Comparison of ENCODE assay signal across 16 cellular contexts in the genomic region with DNA sequence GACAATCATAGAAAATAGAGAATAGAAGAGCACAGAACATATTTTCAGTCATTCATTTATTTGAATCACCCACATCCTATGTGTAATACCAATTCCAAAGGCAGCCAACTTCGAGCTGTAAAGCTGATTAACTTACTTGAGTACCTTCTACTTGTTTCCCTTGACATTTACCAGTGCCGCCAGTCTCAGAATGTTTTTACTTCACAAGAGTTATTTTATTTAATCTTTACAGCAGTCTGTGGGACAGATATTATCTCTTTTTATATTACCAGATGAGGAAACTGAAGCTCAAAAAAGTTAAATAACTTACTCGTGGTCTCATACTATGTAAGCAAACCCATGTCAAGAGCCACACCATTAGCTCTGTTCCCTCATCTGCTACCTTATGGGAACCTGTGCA. TPM values are rescaled to one million over a fixed set of nuclear protein-coding genes. Genes with fewer than 3 reads are reported as not detected.
DNase-seq lines count a peak whose midpoint lies in the region; ATAC-seq and TF ChIP-seq lines count a peak whose summit lies in the region.
"Had no signal": no experiment of that assay in that cellular context is flagged by ENCODE, and none has a peak within 500 bp of the region (broad histone marks: within the 10 kb centered on the region; RNA-seq: fewer than 3 reads in every experiment).

No MANE protein-coding gene starts in this region.

- H3K4me3 Mint-ChIP-seq in activated naive CD8-positive, alpha-beta T cell treated with anti-CD3 and anti-CD28 coated beads, Interleukin-2, amount 50 U/mL, for 24 hours, result no peak overlapping the region
- no peak overlapping the region for H3K4me3 Mint-ChIP-seq in activated naive CD8-positive, alpha-beta T cell treated with anti-CD3 and anti-CD28 coated beads for 36 hours
- no peak overlapping the region for H3K4me3 Mint-ChIP-seq in activated T-helper 2 cell treated with anti-CD3 and anti-CD28 coated beads, Interferon-gamma antibody, Interleukin-2, Interleukin-4, amounts not matched to agents 10 μg/mL and 5 μg/mL and 100 μg/mL, durations not matched to agents 14 hours and 24 hours and 36 hours (ENCODE audit: low read depth)
- H3K4me3 Mint-ChIP-seq: CD4-positive, alpha-beta memory T cell; H9 had no signal

- no peaks in the 10 kb centered on the region for H3K9me3 Mint-ChIP-seq in activated naive CD8-positive, alpha-beta T cell treated with anti-CD3 and anti-CD28 coated beads, Interleukin-2, amount 50 U/mL, for 24 hours
- no peaks in the 10 kb centered on the region for H3K9me3 Mint-ChIP-seq in activated naive CD8-positive, alpha-beta T cell treated with anti-CD3 and anti-CD28 coated beads for 36 hours
- no peaks in the 10 kb centered on the region for H3K9me3 Mint-ChIP-seq in activated T-helper 2 cell treated with anti-CD3 and anti-CD28 coated beads, Interferon-gamma antibody, Interleukin-2, Interleukin-4, amounts not matched to agents 10 μg/mL and 5 μg/mL and 100 μg/mL, durations not matched to agents 14 hours and 24 hours and 36 hours
- H3K9me3 Mint-ChIP-seq: CD4-positive, alpha-beta memory T cell; H9 had no signal

- no peaks in the 10 kb centered on the region for H3K36me3 ChIP-seq in uterus
- H3K36me3 ChIP-seq: BE2C had no signal

- TF ChIP-seq CTCF in retinal pigment epithelial cell (conservative IDR thresholded peaks at IDR 0.05; ENCODE audit: low read depth, low read length) (no peak), uterus (IDR thresholded peaks at IDR 0.05) (no peak)

- H3K4me3 ChIP-seq in retinal pigment epithelial cell (ENCODE audit: low read length) (no peak overlapping the region), uterus (no peak overlapping the region)
- H3K4me3 ChIP-seq: A549, GM12878 had no signal

- no peaks in the 10 kb centered on the region for H3K27me3 ChIP-seq in uterus
- H3K27me3 ChIP-seq: BE2C had no signal

- peak overlapping the region; percentile 84 to 86 for H3K27ac ChIP-seq in uterus
- H3K27ac ChIP-seq: A549, C4-2B had no signal

- H3K36me3 Mint-ChIP-seq in activated naive CD8-positive, alpha-beta T cell treated with anti-CD3 and anti-CD28 coated beads, Interleukin-2, amount 50 U/mL, for 24 hours (ENCODE audit: low read depth), result peaks cover 4% of the 10 kb centered on the region
- H3K36me3 Mint-ChIP-seq in activated naive CD8-positive, alpha-beta T cell treated with anti-CD3 and anti-CD28 coated beads for 36 hours, result peaks cover 5% of the 10 kb centered on the region
- peaks cover 11% of the 10 kb centered on the region for H3K36me3 Mint-ChIP-seq in activated T-helper 2 cell treated with anti-CD3 and anti-CD28 coated beads, Interferon-gamma antibody, Interleukin-2, Interleukin-4, amounts not matched to agents 10 μg/mL and 5 μg/mL and 100 μg/mL, durations not matched to agents 14 hours and 24 hours and 36 hours (ENCODE audit: low read depth)

- DNase-seq in activated naive CD8-positive, alpha-beta T cell treated with anti-CD3 and anti-CD28 coated beads, Interleukin-2, amount 50 U/mL, for 24 hours, result no peak
- no peak for DNase-seq in activated naive CD8-positive, alpha-beta T cell treated with anti-CD3 and anti-CD28 coated beads for 36 hours
- DNase-seq in activated T-helper 2 cell treated with anti-CD3 and anti-CD28 coated beads, Interferon-gamma antibody, Interleukin-2, Interleukin-4, amounts not matched to agents 10 μg/mL and 5 μg/mL and 100 μg/mL, durations not matched to agents 14 hours and 24 hours and 36 hours (ENCODE audit: low spot score), result no peak
- DNase-seq in retinal pigment epithelial cell (ENCODE audit: low read depth), result peak; percentile 21
- DNase-seq in uterus, result no peak
- DNase-seq in NK-92 treated with Interleukin-12 subunit alpha and Interleukin-12 subunit beta, amount 100 ng/mL, for 24 hours (lab: John Stamatoyannopoulos, UW), result no peak
- DNase-seq: BE2C; CD4-positive, alpha-beta memory T cell; DMS79; GOT3; H9 had no signal

- TF ChIP-seq POLR2A in uterus (IDR thresholded peaks at IDR 0.05), result no peak

- intact Hi-C loops in activated T-helper 2 cell treated with anti-CD3 and anti-CD28 coated beads, Interferon-gamma antibody, Interleukin-2, Interleukin-4, amounts not matched to agents 10 μg/mL and 5 μg/mL and 100 μg/mL, durations not matched to agents 14 hours and 24 hours and 36 hours (cut with micrococcal nuclease), result no loop called here
- intact Hi-C loops in uterus (cut with DNase I; ENCODE audit: low total_unique reads), result loop anchor here (10.0 kb wide), 1 partner anchor 59 kb away; a partner anchor contains a TSS

- H3K27ac Mint-ChIP-seq in activated naive CD8-positive, alpha-beta T cell treated with anti-CD3 and anti-CD28 coated beads, Interleukin-2, amount 50 U/mL, for 24 hours, result peak overlapping the region; percentile 22
- no peak overlapping the region for H3K27ac Mint-ChIP-seq in activated naive CD8-positive, alpha-beta T cell treated with anti-CD3 and anti-CD28 coated beads for 36 hours
- H3K27ac Mint-ChIP-seq in activated T-helper 2 cell treated with anti-CD3 and anti-CD28 coated beads, Interferon-gamma antibody, Interleukin-2, Interleukin-4, amounts not matched to agents 10 μg/mL and 5 μg/mL and 100 μg/mL, durations not matched to agents 14 hours and 24 hours and 36 hours, result peak overlapping the region; percentile 76
- H3K27ac Mint-ChIP-seq: CD4-positive, alpha-beta memory T cell; H9 had no signal

- peaks cover 0 to 8% of the 10 kb centered on the region in 2 donors for H3K4me1 ChIP-seq in uterus
- H3K4me1 ChIP-seq: BE2C had no signal

- ATAC-seq in activated naive CD8-positive, alpha-beta T cell treated with anti-CD3 and anti-CD28 coated beads, Interleukin-2, amount 50 U/mL, for 24 hours, result no peak
- no peak for ATAC-seq in GM18870 (IDR thresholded peaks at IDR 0.05; ENCODE audit: unreplicated experiment)
- ATAC-seq: A549, GM12878, HepG2 had no signal

- H3K27me3 Mint-ChIP-seq in activated naive CD8-positive, alpha-beta T cell treated with anti-CD3 and anti-CD28 coated beads, Interleukin-2, amount 50 U/mL, for 24 hours, result no peaks in the 10 kb centered on the region
- H3K27me3 Mint-ChIP-seq in activated naive CD8-positive, alpha-beta T cell treated with anti-CD3 and anti-CD28 coated beads for 36 hours, result no peaks in the 10 kb centered on the region
- H3K27me3 Mint-ChIP-seq in activated T-helper 2 cell treated with anti-CD3 and anti-CD28 coated beads, Interferon-gamma antibody, Interleukin-2, Interleukin-4, amounts not matched to agents 10 μg/mL and 5 μg/mL and 100 μg/mL, durations not matched to agents 14 hours and 24 hours and 36 hours (ENCODE audit: low read depth), result no peaks in the 10 kb centered on the region
- H3K27me3 Mint-ChIP-seq: CD4-positive, alpha-beta memory T cell had no signal

- H3K9me3 ChIP-seq in uterus, result no peaks in the 10 kb centered on the region
- H3K9me3 ChIP-seq: A549, BE2C had no signal

- H3K4me1 Mint-ChIP-seq in activated naive CD8-positive, alpha-beta T cell treated with anti-CD3 and anti-CD28 coated beads, Interleukin-2, amount 50 U/mL, for 24 hours, result peaks cover 18% of the 10 kb centered on the region
- peaks cover 4% of the 10 kb centered on the region for H3K4me1 Mint-ChIP-seq in activated naive CD8-positive, alpha-beta T cell treated with anti-CD3 and anti-CD28 coated beads for 36 hours
- H3K4me1 Mint-ChIP-seq in activated T-helper 2 cell treated with anti-CD3 and anti-CD28 coated beads, Interferon-gamma antibody, Interleukin-2, Interleukin-4, amounts not matched to agents 10 μg/mL and 5 μg/mL and 100 μg/mL, durations not matched to agents 14 hours and 24 hours and 36 hours (ENCODE audit: low read depth), result peaks cover 37% of the 10 kb centered on the region
- H3K4me1 Mint-ChIP-seq: CD4-positive, alpha-beta memory T cell had no signal

RNA-seq across cellular contexts. Expression of a gene that starts 56.6 kb away (rescaled TPM):
- 1 to 10 TPM; 6.6 to 9.7 TPM for total RNA-seq in activated naive CD8-positive, alpha-beta T cell treated with anti-CD3 and anti-CD28 coated beads for 36 hours
- 10.5 and 13.4 TPM in 2 replicates for total RNA-seq in activated T-helper 2 cell treated with anti-CD3 and anti-CD28 coated beads, Interferon-gamma antibody, Interleukin-2, Interleukin-4, amounts not matched to agents 10 μg/mL and 5 μg/mL and 100 μg/mL, durations not matched to agents 14 hours and 24 hours and 36 hours
- total RNA-seq in uterus, result 100 to 1,000 TPM in 1 of 4 donors, 10 to 100 TPM in 3; 20.6 to 138 (median 32.8) TPM
